23 cellular contexts compared by ENCODE assay signal in the genomic region with DNA sequence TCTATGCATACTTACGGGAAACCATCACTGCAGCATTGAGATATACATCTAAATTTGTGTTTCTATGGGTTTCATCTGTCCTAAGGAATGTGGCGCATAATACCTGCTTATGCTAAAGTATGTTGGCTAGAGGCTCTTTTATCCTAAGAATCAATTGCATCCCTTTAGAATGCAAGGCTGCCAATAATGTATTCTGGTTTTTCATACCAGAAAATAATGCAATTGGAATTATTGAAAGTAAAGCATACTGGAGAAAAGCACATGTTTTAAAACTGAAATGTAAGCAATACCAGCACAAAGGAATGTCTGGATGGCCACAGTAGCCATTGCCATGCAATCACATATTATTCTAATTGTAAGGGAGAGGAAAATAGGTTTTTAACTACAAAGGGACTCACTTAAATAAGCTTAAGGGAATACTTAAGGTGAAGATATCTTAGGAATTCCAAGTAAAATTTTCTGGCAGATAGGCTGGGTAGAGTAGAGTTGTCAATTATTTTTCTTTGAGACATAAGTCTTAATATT.
"Had no signal": no experiment of that assay in that cellular context is flagged by ENCODE, and none has a peak within 500 bp of the region (broad histone marks: within the 10 kb centered on the region; RNA-seq: fewer than 3 reads in every experiment).

No MANE protein-coding gene starts in this region.

- H3K4me3 ChIP-seq: gastrocnemius medialis, heart left ventricle, skin epidermis, tibial nerve, vagina had no signal

- H3K4me1 Mint-ChIP-seq: activated B cell treated with CpG ODN at 0.5 μM for 24 hours; activated CD4-positive, alpha-beta T cell treated with anti-CD3 and anti-CD28 coated beads, Interleukin-2, amount 10 ng/mL, durations not matched to agents 24 days and 14 days; activated naive CD8-positive, alpha-beta T cell treated with anti-CD3 and anti-CD28 coated beads for 36 hours; natural killer cell had no signal

- H3K36me3 ChIP-seq: gastrocnemius medialis, heart left ventricle, tibial nerve, vagina had no signal

- H3K36me3 Mint-ChIP-seq: activated naive CD8-positive, alpha-beta T cell treated with anti-CD3 and anti-CD28 coated beads for 36 hours; natural killer cell had no signal

- H3K9me3 ChIP-seq: gastrocnemius medialis, tibial nerve, vagina had no signal

- H3K27ac Mint-ChIP-seq: activated B cell treated with CpG ODN at 0.5 μM for 24 hours; activated CD4-positive, alpha-beta T cell treated with anti-CD3 and anti-CD28 coated beads, Interleukin-2, amount 10 ng/mL, durations not matched to agents 24 days and 14 days; activated naive CD8-positive, alpha-beta T cell treated with anti-CD3 and anti-CD28 coated beads for 36 hours; dendritic cell treated with granulocyte-macrophage colony-stimulating factor and Interleukin-4, amounts not matched to agents 40 ng/mL and 50 ng/mL, for 4 days; natural killer cell; progenitor cell of endocrine pancreas had no signal

- H3K27me3 ChIP-seq: gastrocnemius medialis, heart left ventricle, tibial nerve, vagina had no signal

- DNase-seq: activated B cell treated with CpG ODN at 0.5 μM for 24 hours; activated CD4-positive, alpha-beta T cell treated with anti-CD3 and anti-CD28 coated beads, Interleukin-2, amount 10 ng/mL, durations not matched to agents 24 days and 14 days; activated CD8-positive, alpha-beta memory T cell treated with anti-CD3 and anti-CD28 coated beads, Interleukin-2, amount 50 U/mL, for 48 hours; activated naive CD8-positive, alpha-beta T cell treated with anti-CD3 and anti-CD28 coated beads for 36 hours; anterior cingulate cortex; effector memory CD4-positive, alpha-beta T cell; gastrocnemius medialis; heart left ventricle; islet precursor cell; natural killer cell; occipital lobe; right cardiac atrium; stimulated activated CD4-positive, alpha-beta T cell treated with anti-CD3 and anti-CD28 coated beads, Interleukin-4, amount 100 ng/mL, for 24 hours; stimulated activated CD8-positive, alpha-beta memory T cell treated with anti-CD3 and anti-CD28 coated beads, Interleukin-4, amount 100 ng/mL, for 48 hours; stimulated activated naive CD4-positive, alpha-beta T cell treated with Interleukin-2 at 50 U/mL for 16 hours; substantia nigra; T-helper 2 cell had no signal

- H3K9me3 Mint-ChIP-seq: activated B cell treated with CpG ODN at 0.5 μM for 24 hours; activated CD4-positive, alpha-beta T cell treated with anti-CD3 and anti-CD28 coated beads, Interleukin-2, amount 10 ng/mL, durations not matched to agents 24 days and 14 days; activated naive CD8-positive, alpha-beta T cell treated with anti-CD3 and anti-CD28 coated beads for 36 hours; dendritic cell treated with granulocyte-macrophage colony-stimulating factor and Interleukin-4, amounts not matched to agents 40 ng/mL and 50 ng/mL, for 4 days had no signal

- H3K4me3 Mint-ChIP-seq: activated B cell treated with CpG ODN at 0.5 μM for 24 hours; activated CD4-positive, alpha-beta T cell treated with anti-CD3 and anti-CD28 coated beads, Interleukin-2, amount 10 ng/mL, durations not matched to agents 24 days and 14 days; activated naive CD8-positive, alpha-beta T cell treated with anti-CD3 and anti-CD28 coated beads for 36 hours; dendritic cell treated with granulocyte-macrophage colony-stimulating factor and Interleukin-4, amounts not matched to agents 40 ng/mL and 50 ng/mL, for 4 days; natural killer cell had no signal

- H3K4me1 ChIP-seq: gastrocnemius medialis, heart left ventricle, tibial nerve, vagina had no signal

- ATAC-seq: gastrocnemius medialis, heart left ventricle, left lobe of liver, natural killer cell, right cardiac atrium had no signal

- H3K27me3 Mint-ChIP-seq: activated B cell treated with CpG ODN at 0.5 μM for 24 hours; activated CD4-positive, alpha-beta T cell treated with anti-CD3 and anti-CD28 coated beads, Interleukin-2, amount 10 ng/mL, durations not matched to agents 24 days and 14 days; activated naive CD8-positive, alpha-beta T cell treated with anti-CD3 and anti-CD28 coated beads for 36 hours; dendritic cell treated with granulocyte-macrophage colony-stimulating factor and Interleukin-4, amounts not matched to agents 40 ng/mL and 50 ng/mL, for 4 days; progenitor cell of endocrine pancreas had no signal

- H3K27ac ChIP-seq: gastrocnemius medialis, heart left ventricle, skin epidermis, tibial nerve, vagina had no signal
